13 cellular contexts compared by ENCODE assay signal in genomic region chr4:947491-947971, GRCh38. TPM values are rescaled to one million over a fixed set of nuclear protein-coding genes. Genes with fewer than 3 reads are reported as not detected.
"Had no signal": no experiment of that assay in that cellular context is flagged by ENCODE, and none has a peak within 500 bp of the region (broad histone marks: within the 10 kb centered on the region; RNA-seq: fewer than 3 reads in every experiment).

No MANE protein-coding gene starts in this region.

- H3K27ac Mint-ChIP-seq: activated CD4-positive, alpha-beta T cell treated with anti-CD3 and anti-CD28 coated beads for 36 hours; activated CD8-positive, alpha-beta T cell treated with anti-CD3 and anti-CD28 coated beads for 36 hours; activated T-helper 1 cell treated with anti-CD3 and anti-CD28 coated beads, Interleukin-12 subunit alpha, Interleukin-12 subunit beta, Interleukin-2, Interleukin-4 antibody, amounts not matched to agents 30 ng/mL and 10 ng/mL and 1 ng/mL, durations not matched to agents 14 hours and 24 hours and 36 hours; stimulated activated naive B cell treated with anti-CD40 and anti-IgM and Interleukin-4, amounts not matched to agents 10 μg/mL and 1 μg/mL and 100 μg/mL, for 72 hours; T-cell had no signal

- H3K9me3 ChIP-seq: right atrium auricular region had no signal

- DNase-seq: activated CD4-positive, alpha-beta T cell treated with anti-CD3 and anti-CD28 coated beads for 36 hours; activated CD8-positive, alpha-beta memory T cell treated with anti-CD3 and anti-CD28 coated beads, Interleukin-2, amount 50 U/mL, for 4 hours; activated CD8-positive, alpha-beta T cell treated with anti-CD3 and anti-CD28 coated beads for 36 hours; activated naive CD4-positive, alpha-beta T cell; foreskin keratinocyte; stimulated activated CD4-positive, alpha-beta T cell treated with anti-CD3 and anti-CD28 coated beads, Interleukin-1b, Interleukin-23, amount 100 ng/mL, for 48 hours; stimulated activated naive B cell treated with anti-CD40 and anti-IgM and Interleukin-4, amounts not matched to agents 10 μg/mL and 1 μg/mL and 100 μg/mL, for 72 hours; T-cell; T1000 had no signal

- H3K4me1 Mint-ChIP-seq: activated CD4-positive, alpha-beta T cell treated with anti-CD3 and anti-CD28 coated beads for 36 hours had no signal

- H3K36me3 ChIP-seq: cardiac muscle cell had no signal

- H3K4me3 ChIP-seq: cardiac muscle cell, right atrium auricular region had no signal

- H3K27me3 Mint-ChIP-seq: activated CD4-positive, alpha-beta T cell treated with anti-CD3 and anti-CD28 coated beads for 36 hours; activated CD8-positive, alpha-beta T cell treated with anti-CD3 and anti-CD28 coated beads for 36 hours; stimulated activated naive B cell treated with anti-CD40 and anti-IgM and Interleukin-4, amounts not matched to agents 10 μg/mL and 1 μg/mL and 100 μg/mL, for 72 hours; T-cell had no signal

- H3K27ac ChIP-seq: cardiac muscle cell, foreskin keratinocyte, right atrium auricular region had no signal

- H3K4me3 Mint-ChIP-seq: activated CD4-positive, alpha-beta T cell treated with anti-CD3 and anti-CD28 coated beads for 36 hours; activated CD8-positive, alpha-beta T cell treated with anti-CD3 and anti-CD28 coated beads for 36 hours; activated T-helper 1 cell treated with anti-CD3 and anti-CD28 coated beads, Interleukin-12 subunit alpha, Interleukin-12 subunit beta, Interleukin-2, Interleukin-4 antibody, amounts not matched to agents 30 ng/mL and 10 ng/mL and 1 ng/mL, durations not matched to agents 14 hours and 24 hours and 36 hours; T-cell had no signal

- H3K27me3 ChIP-seq: cardiac muscle cell, right atrium auricular region had no signal

- H3K4me1 ChIP-seq: foreskin keratinocyte had no signal

- H3K9me3 Mint-ChIP-seq: activated CD8-positive, alpha-beta T cell treated with anti-CD3 and anti-CD28 coated beads for 36 hours; activated T-helper 1 cell treated with anti-CD3 and anti-CD28 coated beads, Interleukin-12 subunit alpha, Interleukin-12 subunit beta, Interleukin-2, Interleukin-4 antibody, amounts not matched to agents 30 ng/mL and 10 ng/mL and 1 ng/mL, durations not matched to agents 14 hours and 24 hours and 36 hours; stimulated activated naive B cell treated with anti-CD40 and anti-IgM and Interleukin-4, amounts not matched to agents 10 μg/mL and 1 μg/mL and 100 μg/mL, for 72 hours; T-cell had no signal

- ATAC-seq: activated CD4-positive, alpha-beta T cell treated with anti-CD3 and anti-CD28 coated beads for 36 hours; activated CD8-positive, alpha-beta T cell treated with anti-CD3 and anti-CD28 coated beads for 36 hours; foreskin keratinocyte; T-cell had no signal

RNA-seq across cellular contexts. Expression of gene SLC26A1, which starts 45.7 kb away (rescaled TPM):
- total RNA-seq: endothelial cell of umbilical vein, foreskin keratinocyte, right atrium auricular region had no signal
- polyA plus RNA-seq: foreskin keratinocyte had no signal
